Comparison of ENCODE assay signal across 20 cellular contexts in the genomic region with DNA sequence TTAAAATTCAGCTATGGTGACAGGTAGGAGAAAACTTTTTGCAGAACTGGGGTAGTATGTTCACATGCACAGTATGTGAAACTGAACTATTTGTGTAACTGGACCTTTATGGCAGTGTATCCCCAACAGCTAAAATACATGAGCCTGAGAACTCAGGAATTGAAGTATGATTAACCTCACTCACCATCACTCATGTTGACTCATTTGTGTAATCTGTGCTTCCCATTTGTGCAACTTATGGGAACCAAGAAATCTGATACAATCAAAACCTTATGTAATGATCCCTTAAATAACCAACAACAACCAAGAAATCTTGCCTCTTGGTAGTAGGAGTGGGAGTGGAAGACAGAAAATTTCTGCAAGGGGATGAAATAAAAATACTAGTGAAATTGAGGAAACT.
DNase-seq lines count a peak whose midpoint lies in the region; ATAC-seq, FAIRE-seq and TF ChIP-seq lines count a peak whose summit lies in the region.
"Had no signal": no experiment of that assay in that cellular context is flagged by ENCODE, and none has a peak within 500 bp of the region (broad histone marks: within the 10 kb centered on the region; RNA-seq: fewer than 3 reads in every experiment).

No MANE protein-coding gene starts in this region.

- no peak overlapping the region for H3K27ac ChIP-seq in RWPE2 (ENCODE audit: poor library complexity, severe bottlenecking)
- H3K27ac ChIP-seq in fibroblast of lung (ENCODE audit: insufficient read depth, low read length) = no peak overlapping the region
- H3K27ac ChIP-seq: BLaER1 treated with 17β-estradiol and CSF1 and Interleukin-3, amounts not matched to agents 10 nM and 100 nM; heart right ventricle; vagina had no signal

- no peaks in the 10 kb centered on the region for H3K4me1 ChIP-seq in RWPE2 (ENCODE audit: insufficient read depth, poor library complexity, severe bottlenecking)
- no peaks in the 10 kb centered on the region for H3K4me1 ChIP-seq in fibroblast of lung (ENCODE audit: control insufficient read depth, extremely low read depth, insufficient read depth, low read length)
- H3K4me1 ChIP-seq: BLaER1 treated with 17β-estradiol and CSF1 and Interleukin-3, amounts not matched to agents 10 nM and 100 nM; heart right ventricle; vagina had no signal

- H3K36me3 ChIP-seq in RWPE2 (ENCODE audit: low read depth) (no peaks in the 10 kb centered on the region), fibroblast of lung (ENCODE audit: control insufficient read depth, insufficient read depth, low read length) (no peaks in the 10 kb centered on the region)
- H3K36me3 ChIP-seq: BLaER1 treated with 17β-estradiol and CSF1 and Interleukin-3, amounts not matched to agents 10 nM and 100 nM; heart right ventricle; vagina had no signal

- no peak overlapping the region for H3K4me2 ChIP-seq in fibroblast of lung (ENCODE audit: extremely low read depth, insufficient read depth, low read length)
- H3K4me2 ChIP-seq: BLaER1 treated with 17β-estradiol and CSF1 and Interleukin-3, amounts not matched to agents 10 nM and 100 nM; smooth muscle cell had no signal

- no peak overlapping the region for H3K9ac ChIP-seq in fibroblast of lung (ENCODE audit: insufficient read depth, low read length)
- H3K9ac ChIP-seq: BLaER1 treated with 17β-estradiol and CSF1 and Interleukin-3, amounts not matched to agents 10 nM and 100 nM had no signal

- no peaks in the 10 kb centered on the region for H3K27me3 ChIP-seq in RWPE2 (ENCODE audit: insufficient read depth, poor library complexity, severe bottlenecking)
- no peaks in the 10 kb centered on the region for H3K27me3 ChIP-seq in fibroblast of lung (ENCODE audit: control insufficient read depth, insufficient read depth, low read length)
- H3K27me3 ChIP-seq: BLaER1 treated with 17β-estradiol and CSF1 and Interleukin-3, amounts not matched to agents 10 nM and 100 nM; heart right ventricle; vagina had no signal

- no peak for TF ChIP-seq CTCF in RWPE2 (IDR thresholded peaks at IDR 0.05; ENCODE audit: poor library complexity, severe bottlenecking)
- no peak for TF ChIP-seq CTCF in fibroblast of lung (conservative IDR thresholded peaks at IDR 0.05 in 1 of 2, IDR thresholded peaks at IDR 0.05 in 1 of 2; ENCODE audit: low read depth in 1 of 2, low read length in 2 of 2)

- ATAC-seq in RWPE2 (ENCODE audit: low read depth) = peak; percentile 76
- ATAC-seq: heart right ventricle; naive thymus-derived CD8-positive, alpha-beta T cell had no signal

- H3K79me2 ChIP-seq in fibroblast of lung (ENCODE audit: control insufficient read depth, insufficient read depth, low read length) = no peaks in the 10 kb centered on the region

- DNase-seq in ELR (ENCODE audit: low read depth) (peak; percentile 20), RWPE2 (ENCODE audit: low spot score) (no peak), fibroblast of lung (ENCODE audit: low read depth in 2 of 2) (peak; percentile 79 to 86), renal cortical epithelial cell (ENCODE audit: low read depth) (peak; percentile 72), SHP77 (lab: John Stamatoyannopoulos, UW) (no peak), Kasumi-1 (lab: John Stamatoyannopoulos, UW) (no peak), H54 (ENCODE audit: insufficient read length, low spot score) (no peak)
- DNase-seq: activated CD4-positive, alpha-beta T cell treated with anti-CD3 and anti-CD28 coated beads, Interleukin-2, amount 50 U/mL, for 4 hours; activated gamma-delta T cell treated with Interleukin-2 at 50 U/mL for 16 hours; anterior cingulate cortex; heart right ventricle; MM.1S; naive thymus-derived CD8-positive, alpha-beta T cell; NCI-H1694 treated with DMSO at 0.1 percent for 48 hours; NCI-H226; stimulated activated CD4-positive, alpha-beta T cell treated with anti-CD3 and anti-CD28 coated beads, Interleukin-4, amount 100 ng/mL, for 4 hours had no signal

- H4K20me1 ChIP-seq in fibroblast of lung (ENCODE audit: control insufficient read depth, extremely low read depth, insufficient read depth, low read length) = no peaks in the 10 kb centered on the region
- H4K20me1 ChIP-seq: BLaER1 treated with 17β-estradiol and CSF1 and Interleukin-3, amounts not matched to agents 10 nM and 100 nM had no signal

- no peak for TF ChIP-seq POLR2A in H54 (IDR thresholded peaks at IDR 0.05; ENCODE audit: low read depth, low read length)

- FAIRE-seq in H54 (lab: Jason Lieb, UNC) = no peak
- FAIRE-seq: islet of Langerhans had no signal

- H3K9me3 ChIP-seq in RWPE2 (ENCODE audit: severe bottlenecking) (no peaks in the 10 kb centered on the region), fibroblast of lung (ENCODE audit: control insufficient read depth, insufficient read depth, low read depth, low read length) (no peaks in the 10 kb centered on the region)
- H3K9me3 ChIP-seq: heart right ventricle, vagina had no signal

- no peak overlapping the region for H2AFZ ChIP-seq in fibroblast of lung (ENCODE audit: low read length)

- no peak overlapping the region for H3K4me3 ChIP-seq in RWPE2 (ENCODE audit: severe bottlenecking)
- H3K4me3 ChIP-seq in fibroblast of lung (replicated peaks in 1 of 4; ENCODE audit: control extremely low read depth in 1 of 4, insufficient read depth in 1 of 4, low read depth in 3 of 4, low read length in 4 of 4) = no peak overlapping the region
- H3K4me3 ChIP-seq: BLaER1 treated with 17β-estradiol and CSF1 and Interleukin-3, amounts not matched to agents 10 nM and 100 nM; heart right ventricle; smooth muscle cell; vagina had no signal

Comparison
In these comparisons a context has a peak if more than half of its experiments do, and no peak if none do; other contexts are left out.
1. DNase-seq: peak in ELR (single experiment), fibroblast of lung (2 of 2) and renal cortical epithelial cell (single experiment); none in RWPE2 (single experiment), SHP77 (0 of 2), Kasumi-1 (0 of 2) and H54 (single experiment).